30 cellular contexts compared by ENCODE assay signal in the genomic region with DNA sequence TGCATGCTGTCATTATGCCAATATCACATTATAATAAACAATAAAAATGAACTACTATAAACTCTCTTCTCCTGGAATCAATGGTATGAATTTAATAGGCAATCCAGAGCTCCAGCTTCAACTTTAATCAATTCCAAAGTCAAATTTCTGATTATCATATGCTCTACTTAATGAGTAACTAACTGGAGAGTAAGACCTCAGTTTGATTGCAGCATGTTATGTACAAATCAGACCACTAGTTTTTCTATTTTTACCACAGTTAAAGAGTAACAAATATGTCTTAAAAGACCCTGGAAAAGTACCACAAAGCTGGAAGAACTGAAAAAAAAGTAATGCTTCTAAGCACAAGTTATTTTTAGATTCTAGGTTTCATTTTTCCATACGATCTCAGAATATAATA.
"Had no signal": no experiment of that assay in that cellular context is flagged by ENCODE, and none has a peak within 500 bp of the region (broad histone marks: within the 10 kb centered on the region; RNA-seq: fewer than 3 reads in every experiment).

No MANE protein-coding gene starts in this region.

- H3K36me3 ChIP-seq: brain microvascular endothelial cell, esophagus muscularis mucosa, gastrocnemius medialis, neutrophil, ovary, spleen, thoracic aorta, uterus had no signal

- H3K27me3 ChIP-seq: esophagus muscularis mucosa, ovary, uterus had no signal

- H3K27ac ChIP-seq: brain microvascular endothelial cell, esophagus muscularis mucosa, gastrocnemius medialis, neutrophil, ovary, spleen, thoracic aorta, uterus had no signal

- H3K4me1 ChIP-seq: gastrocnemius medialis, spleen, uterus had no signal

- H3K4me3 ChIP-seq: esophagus muscularis mucosa, gastrocnemius medialis, lung, mucosa of descending colon, ovary, spleen, thoracic aorta, uterus had no signal

- H3K27ac Mint-ChIP-seq: activated CD4-positive, alpha-beta memory T cell treated with anti-CD3 and anti-CD28 coated beads for 36 hours; activated CD4-positive, alpha-beta T cell treated with anti-CD3 and anti-CD28 coated beads, Interleukin-2, amount 10 ng/mL, durations not matched to agents 24 days and 14 days; activated naive CD4-positive, alpha-beta T cell treated with anti-CD3 and anti-CD28 coated beads, Interleukin-2, amount 10 ng/mL, durations not matched to agents 7 days and 5 days; activated naive CD8-positive, alpha-beta T cell treated with anti-CD3 and anti-CD28 coated beads, Interleukin-2, amount 10 ng/mL, durations not matched to agents 7 days and 5 days; activated T-helper 1 cell treated with anti-CD3 and anti-CD28 coated beads, Interleukin-12 subunit alpha, Interleukin-12 subunit beta, Interleukin-2, Interleukin-4 antibody, amounts not matched to agents 30 ng/mL and 10 ng/mL and 1 ng/mL, durations not matched to agents 14 hours and 24 hours and 36 hours; immature natural killer cell; nephron progenitor cell; progenitor cell of endocrine pancreas; T-helper 17 cell had no signal

- H3K4me3 Mint-ChIP-seq: activated CD4-positive, alpha-beta memory T cell treated with anti-CD3 and anti-CD28 coated beads for 36 hours; activated CD4-positive, alpha-beta T cell treated with anti-CD3 and anti-CD28 coated beads, Interleukin-2, amount 10 ng/mL, durations not matched to agents 24 days and 14 days; activated naive CD4-positive, alpha-beta T cell treated with anti-CD3 and anti-CD28 coated beads, Interleukin-2, amount 10 ng/mL, durations not matched to agents 7 days and 5 days; activated naive CD8-positive, alpha-beta T cell treated with anti-CD3 and anti-CD28 coated beads, Interleukin-2, amount 10 ng/mL, durations not matched to agents 7 days and 5 days; activated T-helper 1 cell treated with anti-CD3 and anti-CD28 coated beads, Interleukin-12 subunit alpha, Interleukin-12 subunit beta, Interleukin-2, Interleukin-4 antibody, amounts not matched to agents 30 ng/mL and 10 ng/mL and 1 ng/mL, durations not matched to agents 14 hours and 24 hours and 36 hours; immature natural killer cell; nephron progenitor cell; T-helper 17 cell had no signal

- FAIRE-seq: astrocyte had no signal

- H3K9me3 ChIP-seq: gastrocnemius medialis, mucosa of descending colon, neutrophil, ovary, thoracic aorta, uterus had no signal

- H3K36me3 Mint-ChIP-seq: activated CD4-positive, alpha-beta memory T cell treated with anti-CD3 and anti-CD28 coated beads for 36 hours; activated naive CD4-positive, alpha-beta T cell treated with anti-CD3 and anti-CD28 coated beads, Interleukin-2, amount 10 ng/mL, durations not matched to agents 7 days and 5 days; activated naive CD8-positive, alpha-beta T cell treated with anti-CD3 and anti-CD28 coated beads, Interleukin-2, amount 10 ng/mL, durations not matched to agents 7 days and 5 days; immature natural killer cell had no signal

- H3K4me1 Mint-ChIP-seq: activated CD4-positive, alpha-beta T cell treated with anti-CD3 and anti-CD28 coated beads, Interleukin-2, amount 10 ng/mL, durations not matched to agents 24 days and 14 days; activated naive CD4-positive, alpha-beta T cell treated with anti-CD3 and anti-CD28 coated beads, Interleukin-2, amount 10 ng/mL, durations not matched to agents 7 days and 5 days; activated naive CD8-positive, alpha-beta T cell treated with anti-CD3 and anti-CD28 coated beads, Interleukin-2, amount 10 ng/mL, durations not matched to agents 7 days and 5 days; immature natural killer cell; nephron progenitor cell had no signal

- DNase-seq: activated CD4-positive, alpha-beta memory T cell treated with anti-CD3 and anti-CD28 coated beads for 36 hours; activated CD4-positive, alpha-beta T cell treated with anti-CD3 and anti-CD28 coated beads, Interleukin-2, amount 10 ng/mL, durations not matched to agents 24 days and 14 days; activated CD4-positive, CD25-positive, alpha-beta regulatory T cell treated with anti-CD3 and anti-CD28 coated beads, Interleukin-2, amount 50 U/mL, for 72 hours; activated CD8-positive, alpha-beta memory T cell treated with anti-CD3 and anti-CD28 coated beads, Interleukin-2, amount 50 U/mL, for 4 hours; activated effector memory CD4-positive, alpha-beta T cell treated with anti-CD3 and anti-CD28 coated beads, Interleukin-2, amount 50 U/mL, for 16 hours; activated naive CD4-positive, alpha-beta T cell treated with anti-CD3 and anti-CD28 coated beads, Interleukin-2, amount 10 ng/mL, durations not matched to agents 7 days and 5 days; activated naive CD8-positive, alpha-beta T cell treated with anti-CD3 and anti-CD28 coated beads, Interleukin-2, amount 10 ng/mL, durations not matched to agents 7 days and 5 days; activated T-cell treated with anti-CD3 and anti-CD28 coated beads, Interleukin-2, amount 50 U/mL, for 1 hour; amniotic stem cell; brain microvascular endothelial cell; gastrocnemius medialis; hippocampal formation; immature natural killer cell; mucosa of descending colon; nephron progenitor cell; ovary; retina; spleen; stimulated activated naive CD8-positive, alpha-beta T cell treated with anti-CD3 and anti-CD28 coated beads, Interleukin-15, Interleukin-2, amounts not matched to agents 100 U/mL and 50 U/mL, for 24 hours; T-helper 17 cell; trophoblast cell; uterus had no signal

- ATAC-seq: gastrocnemius medialis; mucosa of descending colon; SK-N-SH treated with all-trans-retinoic acid at 6 μM for 48 hours; stimulated activated naive CD8-positive, alpha-beta T cell treated with anti-CD3 and anti-CD28 coated beads, Interleukin-15, Interleukin-2, amounts not matched to agents 100 U/mL and 50 U/mL, for 24 hours; T-helper 17 cell had no signal

- H3K9me3 Mint-ChIP-seq: activated CD4-positive, alpha-beta memory T cell treated with anti-CD3 and anti-CD28 coated beads for 36 hours; activated CD4-positive, alpha-beta T cell treated with anti-CD3 and anti-CD28 coated beads, Interleukin-2, amount 10 ng/mL, durations not matched to agents 24 days and 14 days; activated naive CD4-positive, alpha-beta T cell treated with anti-CD3 and anti-CD28 coated beads, Interleukin-2, amount 10 ng/mL, durations not matched to agents 7 days and 5 days; activated T-helper 1 cell treated with anti-CD3 and anti-CD28 coated beads, Interleukin-12 subunit alpha, Interleukin-12 subunit beta, Interleukin-2, Interleukin-4 antibody, amounts not matched to agents 30 ng/mL and 10 ng/mL and 1 ng/mL, durations not matched to agents 14 hours and 24 hours and 36 hours had no signal
